Comparison of ENCODE assay signal across 1 cellular context in genomic region chr6:28587011-28587745, GRCh38.
TF ChIP-seq lines count a peak whose summit lies in the region.

No MANE protein-coding gene starts in this region.

TF ChIP-seq in HepG2, 621 proteins besides CTCF, POLR2A, EP300 and RAD21 (continued from another document and continues in another):
- TF ChIP-seq CHCHD3 (CRISPR knock-in tag; IDR thresholded peaks at IDR 0.05) (0 out of 2 replicates have a peak, but pooled peaks have one; percentile 24), ZNF724P (CRISPR knock-in tag; IDR thresholded peaks at IDR 0.05; ENCODE audit: borderline replicate concordance) (no peak; the same call in 1 of the 2 replicates), ZFP37 (CRISPR knock-in tag; IDR thresholded peaks at IDR 0.05; ENCODE audit: borderline replicate concordance) (0 out of 2 replicates have a peak, but pooled peaks have one; percentile 21), AHR (CRISPR knock-in tag; IDR thresholded peaks at IDR 0.05) (peak; percentile 86; the same call in 1 of the 2 replicates), POGZ (CRISPR knock-in tag; IDR thresholded peaks at IDR 0.05) (peak; percentile 89), ZNF430 (CRISPR knock-in tag; IDR thresholded peaks at IDR 0.05) (peak; percentile 88), NFKB2 (CRISPR knock-in tag; IDR thresholded peaks at IDR 0.05; ENCODE audit: borderline replicate concordance) (peak; percentile 67; the same call in 1 of the 2 replicates), ZSCAN25 (CRISPR knock-in tag; IDR thresholded peaks at IDR 0.05) (peak; percentile 83), SRF (IDR thresholded peaks at IDR 0.05; ENCODE audit: low read depth, low read length) (no peak), SOX13 (IDR thresholded peaks at IDR 0.05) (no peak; the same call in 1 of the 2 replicates), SOX13 (CRISPR knock-in tag; conservative IDR thresholded peaks at IDR 0.05 in 1 of 2, IDR thresholded peaks at IDR 0.05 in 1 of 2) (peak in 1 of 2 experiments; percentile 44; a peak in 1 of 4 replicates), KAT7 (CRISPR knock-in tag; IDR thresholded peaks at IDR 0.05; ENCODE audit: borderline replicate concordance) (peak; percentile 93), YEATS2 (CRISPR knock-in tag; IDR thresholded peaks at IDR 0.05; ENCODE audit: borderline replicate concordance) (peak; percentile 96), NONO (IDR thresholded peaks at IDR 0.05) (no peak), NONO (CRISPR knock-in tag; conservative IDR thresholded peaks at IDR 0.05) (peak; percentile 95), IRF1 (CRISPR knock-in tag; IDR thresholded peaks at IDR 0.05; ENCODE audit: low read depth) (peak; percentile 81; the same call in 1 of the 2 replicates), ZNF598 (CRISPR knock-in tag; IDR thresholded peaks at IDR 0.05; ENCODE audit: borderline replicate concordance) (peak; percentile 64; the same call in 1 of the 2 replicates), ZNF878 (CRISPR knock-in tag; IDR thresholded peaks at IDR 0.05) (peak; percentile 49; the same call in 1 of the 2 replicates), KIAA2018 (CRISPR knock-in tag; IDR thresholded peaks at IDR 0.05; ENCODE audit: borderline replicate concordance) (peak; percentile 65; the same call in 1 of the 2 replicates), TGIF2 (CRISPR knock-in tag; IDR thresholded peaks at IDR 0.05) (peak; percentile 95), ZNF512B (CRISPR knock-in tag; IDR thresholded peaks at IDR 0.05; ENCODE audit: borderline replicate concordance) (0 out of 2 replicates have a peak, but pooled peaks have one; percentile 78), ETV6 (CRISPR knock-in tag; conservative IDR thresholded peaks at IDR 0.05) (0 out of 2 replicates have a peak, but pooled peaks have one; percentile 90), TBL1XR1 (IDR thresholded peaks at IDR 0.05; ENCODE audit: borderline replicate concordance, low read length, partially characterized antibody) (peak; percentile 41), PRMT3 (CRISPR knock-in tag; IDR thresholded peaks at IDR 0.05; ENCODE audit: borderline replicate concordance, low read depth) (no peak), ZNF7 (CRISPR knock-in tag; IDR thresholded peaks at IDR 0.05) (no peak), HNF1B (CRISPR knock-in tag; IDR thresholded peaks at IDR 0.05) (peak; percentile 45; the same call in 1 of the 2 replicates), EEA1 (CRISPR knock-in tag; IDR thresholded peaks at IDR 0.05; ENCODE audit: borderline replicate concordance) (peak; percentile 91), AGO1 (IDR thresholded peaks at IDR 0.05; ENCODE audit: low read depth, low read length, poor library complexity, severe bottlenecking) (no peak), SMC3 (IDR thresholded peaks at IDR 0.05; ENCODE audit: low read length) (no peak), ELF1 (CRISPR knock-in tag; IDR thresholded peaks at IDR 0.05) (peak; percentile 93), ATF1 (CRISPR knock-in tag; IDR thresholded peaks at IDR 0.05) (peak; percentile 71), ZNF136 (CRISPR knock-in tag; IDR thresholded peaks at IDR 0.05; ENCODE audit: low read depth) (peak; percentile 92; the same call in 1 of the 2 replicates), PLSCR1 (CRISPR knock-in tag; IDR thresholded peaks at IDR 0.05; ENCODE audit: borderline replicate concordance) (no peak), MTF2 (CRISPR knock-in tag; IDR thresholded peaks at IDR 0.05; ENCODE audit: borderline replicate concordance) (peak; percentile 49; the same call in 1 of the 2 replicates), ATM (IDR thresholded peaks at IDR 0.05; ENCODE audit: borderline replicate concordance) (no peak), MXD4 (CRISPR knock-in tag; IDR thresholded peaks at IDR 0.05) (peak; percentile 83), TAF15 (IDR thresholded peaks at IDR 0.05; ENCODE audit: low read depth, low read length, poor library complexity, severe bottlenecking) (no peak), ZC3H13 (CRISPR knock-in tag; IDR thresholded peaks at IDR 0.05) (0 out of 2 replicates have a peak, but pooled peaks have one; percentile 71), ZNF614 (CRISPR knock-in tag; IDR thresholded peaks at IDR 0.05; ENCODE audit: borderline replicate concordance) (peak; percentile 56)
- TF ChIP-seq, protein P1, sequence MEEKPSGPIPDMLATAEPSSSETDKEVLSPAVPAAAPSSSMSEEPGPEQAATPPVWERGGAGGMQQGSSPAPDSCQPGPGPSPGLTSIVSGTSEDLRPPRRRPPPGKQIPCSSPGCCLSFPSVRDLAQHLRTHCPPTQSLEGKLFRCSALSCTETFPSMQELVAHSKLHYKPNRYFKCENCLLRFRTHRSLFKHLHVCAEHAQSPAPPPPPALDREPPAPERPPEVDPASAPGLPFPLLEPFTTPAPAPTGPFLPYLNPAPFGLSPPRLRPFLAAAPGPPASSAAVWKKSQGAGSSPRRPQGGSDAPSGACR (CRISPR knock-in tag; IDR thresholded peaks at IDR 0.05): peak; percentile 87
- TF ChIP-seq, protein P2, sequence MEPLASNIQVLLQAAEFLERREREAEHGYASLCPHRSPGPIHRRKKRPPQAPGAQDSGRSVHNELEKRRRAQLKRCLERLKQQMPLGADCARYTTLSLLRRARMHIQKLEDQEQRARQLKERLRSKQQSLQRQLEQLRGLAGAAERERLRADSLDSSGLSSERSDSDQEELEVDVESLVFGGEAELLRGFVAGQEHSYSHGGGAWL (CRISPR knock-in tag; IDR thresholded peaks at IDR 0.05): peak; percentile 93
- TF ChIP-seq, protein P3, sequence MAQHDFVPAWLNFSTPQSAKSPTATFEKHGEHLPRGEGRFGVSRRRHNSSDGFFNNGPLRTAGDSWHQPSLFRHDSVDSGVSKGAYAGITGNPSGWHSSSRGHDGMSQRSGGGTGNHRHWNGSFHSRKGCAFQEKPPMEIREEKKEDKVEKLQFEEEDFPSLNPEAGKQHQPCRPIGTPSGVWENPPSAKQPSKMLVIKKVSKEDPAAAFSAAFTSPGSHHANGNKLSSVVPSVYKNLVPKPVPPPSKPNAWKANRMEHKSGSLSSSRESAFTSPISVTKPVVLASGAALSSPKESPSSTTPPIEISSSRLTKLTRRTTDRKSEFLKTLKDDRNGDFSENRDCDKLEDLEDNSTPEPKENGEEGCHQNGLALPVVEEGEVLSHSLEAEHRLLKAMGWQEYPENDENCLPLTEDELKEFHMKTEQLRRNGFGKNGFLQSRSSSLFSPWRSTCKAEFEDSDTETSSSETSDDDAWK (CRISPR knock-in tag; IDR thresholded peaks at IDR 0.05): no peak
- TF ChIP-seq, protein P4, sequence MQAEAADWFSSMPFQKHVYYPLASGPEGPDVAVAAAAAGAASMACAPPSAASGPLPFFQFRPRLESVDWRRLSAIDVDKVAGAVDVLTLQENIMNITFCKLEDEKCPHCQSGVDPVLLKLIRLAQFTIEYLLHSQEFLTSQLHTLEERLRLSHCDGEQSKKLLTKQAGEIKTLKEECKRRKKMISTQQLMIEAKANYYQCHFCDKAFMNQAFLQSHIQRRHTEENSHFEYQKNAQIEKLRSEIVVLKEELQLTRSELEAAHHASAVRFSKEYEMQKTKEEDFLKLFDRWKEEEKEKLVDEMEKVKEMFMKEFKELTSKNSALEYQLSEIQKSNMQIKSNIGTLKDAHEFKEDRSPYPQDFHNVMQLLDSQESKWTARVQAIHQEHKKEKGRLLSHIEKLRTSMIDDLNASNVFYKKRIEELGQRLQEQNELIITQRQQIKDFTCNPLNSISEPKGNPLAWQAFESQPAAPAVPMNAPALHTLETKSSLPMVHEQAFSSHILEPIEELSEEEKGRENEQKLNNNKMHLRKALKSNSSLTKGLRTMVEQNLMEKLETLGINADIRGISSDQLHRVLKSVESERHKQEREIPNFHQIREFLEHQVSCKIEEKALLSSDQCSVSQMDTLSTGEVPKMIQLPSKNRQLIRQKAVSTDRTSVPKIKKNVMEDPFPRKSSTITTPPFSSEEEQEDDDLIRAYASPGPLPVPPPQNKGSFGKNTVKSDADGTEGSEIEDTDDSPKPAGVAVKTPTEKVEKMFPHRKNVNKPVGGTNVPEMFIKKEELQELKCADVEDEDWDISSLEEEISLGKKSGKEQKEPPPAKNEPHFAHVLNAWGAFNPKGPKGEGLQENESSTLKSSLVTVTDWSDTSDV (CRISPR knock-in tag; IDR thresholded peaks at IDR 0.05): peak; percentile 80; the same call in 1 of the 2 replicates
